27 cellular contexts compared by ENCODE assay signal in genomic region chr14:104503691-104504090, GRCh38.
"Had no signal": no experiment of that assay in that cellular context is flagged by ENCODE, and none has a peak within 500 bp of the region (broad histone marks: within the 10 kb centered on the region; RNA-seq: fewer than 3 reads in every experiment).

No MANE protein-coding gene starts in this region.

- H3K36me3 Mint-ChIP-seq: activated naive CD4-positive, alpha-beta T cell treated with anti-CD3 and anti-CD28 coated beads, Interleukin-2, amount 10 ng/mL, durations not matched to agents 7 days and 5 days had no signal

- H3K27me3 ChIP-seq: body of pancreas had no signal

- H3K36me3 ChIP-seq: adrenal gland, esophagus squamous epithelium, gastroesophageal sphincter had no signal

- H3K4me1 ChIP-seq: adrenal gland, body of pancreas, esophagus squamous epithelium, gastroesophageal sphincter had no signal

- H3K27ac Mint-ChIP-seq: activated B cell treated with CpG ODN at 0.5 μM for 24 hours; activated naive CD4-positive, alpha-beta T cell treated with anti-CD3 and anti-CD28 coated beads, Interleukin-2, amount 10 ng/mL, durations not matched to agents 7 days and 5 days; activated naive CD4-positive, alpha-beta T cell treated with anti-CD3 and anti-CD28 coated beads, Interleukin-2, amount 50 U/mL, for 72 hours; activated T-cell treated with anti-CD3 and anti-CD28 coated beads, Interleukin-2, amount 50 U/mL, for 24 hours; activated T-cell treated with anti-CD3 and anti-CD28 coated beads, Interleukin-2, amount 50 U/mL, for 72 hours; effector memory CD8-positive, alpha-beta T cell had no signal

- H3K27ac ChIP-seq: adrenal gland, body of pancreas, epithelial cell of prostate, esophagus squamous epithelium, gastroesophageal sphincter, VCaP had no signal

- H3K4me3 ChIP-seq: adrenal gland, body of pancreas, esophagus squamous epithelium, gastroesophageal sphincter had no signal

- ATAC-seq: activated CD4-positive, CD25-positive, alpha-beta regulatory T cell treated with anti-CD3 and anti-CD28 coated beads, Interleukin-2, amount 50 U/mL, for 24 hours; activated naive CD4-positive, alpha-beta T cell treated with anti-CD3 and anti-CD28 coated beads, Interleukin-2, amount 50 U/mL, for 72 hours; activated T-cell treated with anti-CD3 and anti-CD28 coated beads, Interleukin-2, amount 50 U/mL, for 72 hours; body of pancreas; effector memory CD8-positive, alpha-beta T cell; gastroesophageal sphincter had no signal

- H3K9me3 ChIP-seq: body of pancreas had no signal

- H3K4me3 Mint-ChIP-seq: activated B cell treated with CpG ODN at 0.5 μM for 24 hours; activated naive CD4-positive, alpha-beta T cell treated with anti-CD3 and anti-CD28 coated beads, Interleukin-2, amount 10 ng/mL, durations not matched to agents 7 days and 5 days; activated T-cell treated with anti-CD3 and anti-CD28 coated beads, Interleukin-2, amount 50 U/mL, for 24 hours; activated T-cell treated with anti-CD3 and anti-CD28 coated beads, Interleukin-2, amount 50 U/mL, for 72 hours; effector memory CD8-positive, alpha-beta T cell had no signal

- DNase-seq: activated B cell treated with CpG ODN at 0.5 μM for 24 hours; activated CD4-positive, alpha-beta T cell treated with anti-CD3 and anti-CD28 coated beads for 48 hours; activated CD4-positive, alpha-beta T cell treated with anti-CD3 and anti-CD28 coated beads, Interleukin-2, amount 50 U/mL, for 1 hour; activated CD4-positive, alpha-beta T cell treated with anti-CD3 and anti-CD28 coated beads, Interleukin-2, amount 50 U/mL, for 48 hours; activated CD8-positive, alpha-beta memory T cell treated with anti-CD3 and anti-CD28 coated beads, Interleukin-2, amount 50 U/mL, for 48 hours; activated gamma-delta T cell; activated naive CD4-positive, alpha-beta T cell; activated naive CD4-positive, alpha-beta T cell treated with anti-CD3 and anti-CD28 coated beads, Interleukin-2, amount 10 ng/mL, durations not matched to agents 7 days and 5 days; activated T-cell treated with anti-CD3 and anti-CD28 coated beads for 4 hours; activated T-cell treated with anti-CD3 and anti-CD28 coated beads, Interleukin-2, amount 50 U/mL, for 24 hours; activated T-cell treated with anti-CD3 and anti-CD28 coated beads, Interleukin-2, amount 50 U/mL, for 72 hours; amygdala; aorta; body of pancreas; caudate nucleus; cortex of kidney; dermis blood vessel endothelial cell; effector CD4-positive, alpha-beta T cell; effector memory CD8-positive, alpha-beta T cell; esophagus squamous epithelium; T-helper 2 cell had no signal

- H3K4me1 Mint-ChIP-seq: activated B cell treated with CpG ODN at 0.5 μM for 24 hours; activated naive CD4-positive, alpha-beta T cell treated with anti-CD3 and anti-CD28 coated beads, Interleukin-2, amount 10 ng/mL, durations not matched to agents 7 days and 5 days had no signal
